Comparison of ENCODE assay signal across 8 cellular contexts in the genomic region with DNA sequence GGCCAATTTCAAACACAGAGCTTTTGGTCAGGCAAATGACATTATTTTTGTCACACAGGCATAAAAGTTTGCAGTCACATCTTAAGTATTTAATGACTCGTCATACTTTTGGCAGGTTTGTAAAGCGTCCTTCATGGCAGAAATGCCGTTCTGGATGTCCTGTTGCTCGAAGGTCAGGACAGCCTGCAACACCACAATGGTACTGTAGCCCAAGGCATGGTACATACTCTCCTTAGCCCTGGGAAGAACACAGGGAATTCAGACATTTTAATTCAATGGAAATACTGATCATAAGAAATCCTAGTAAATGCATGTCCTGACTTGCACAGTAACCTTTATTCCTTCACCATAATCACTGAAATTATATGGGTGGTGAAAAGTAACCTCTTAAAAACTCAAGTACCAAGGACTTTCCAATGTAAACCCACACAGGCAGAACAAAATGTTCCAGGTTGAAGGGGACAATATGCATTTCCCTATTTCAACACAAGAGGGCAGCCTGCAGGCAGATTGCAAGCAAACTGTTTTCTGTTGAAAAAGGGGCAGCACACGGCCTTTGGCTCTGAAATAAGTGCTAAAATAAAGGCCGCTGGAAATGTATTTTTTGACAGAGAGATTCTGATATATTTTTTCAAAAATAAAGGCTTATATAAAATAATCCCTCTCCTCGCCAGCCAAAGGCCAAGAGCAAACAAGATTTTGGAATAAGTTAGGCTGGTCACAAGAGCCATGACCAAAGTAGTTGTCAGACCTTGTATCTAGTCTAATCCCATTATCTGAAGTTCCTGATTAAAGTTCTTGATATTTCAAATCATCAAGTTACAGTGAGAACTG.
DNase-seq lines count a peak whose midpoint lies in the region; ATAC-seq and TF ChIP-seq lines count a peak whose summit lies in the region.

No MANE protein-coding gene starts in this region.

- H3K27me3 Mint-ChIP-seq in naive thymus-derived CD4-positive, alpha-beta T cell, result no peaks in the 10 kb centered on the region
- no peaks in the 10 kb centered on the region for H3K27me3 Mint-ChIP-seq in stimulated activated naive CD8-positive, alpha-beta T cell treated with anti-CD3 and anti-CD28 coated beads, Interleukin-15, amount 100 ng/mL, for 72 hours

- peaks cover 0 to 23% (median 4%) of the 10 kb centered on the region in 3 experiments for H3K36me3 ChIP-seq in naive thymus-derived CD4-positive, alpha-beta T cell (ENCODE audit: control insufficient read depth in 2 of 3, insufficient read depth in 3 of 3, low read length in 3 of 3)

- H3K9me3 ChIP-seq in naive thymus-derived CD4-positive, alpha-beta T cell (ENCODE audit: control insufficient read depth in 2 of 3, low read length in 3 of 3), result no peaks in the 10 kb centered on the region

- H3K36me3 Mint-ChIP-seq in naive thymus-derived CD4-positive, alpha-beta T cell, result peaks cover 7 to 44% (median 31%) of the 10 kb centered on the region in 5 donors

- H3K9me3 Mint-ChIP-seq in naive thymus-derived CD4-positive, alpha-beta T cell, result peaks cover 0 to 8% (median 0%) of the 10 kb centered on the region in 11 donors
- H3K9me3 Mint-ChIP-seq in stimulated activated naive CD8-positive, alpha-beta T cell treated with anti-CD3 and anti-CD28 coated beads, Interleukin-15, amount 100 ng/mL, for 72 hours, result peaks cover 9 to 11% of the 10 kb centered on the region in 2 donors

- intact Hi-C loops in naive thymus-derived CD4-positive, alpha-beta T cell (cut with micrococcal nuclease), result loop anchor here (1.0 to 2.0 kb wide), 11 partner anchors 99 to 395 kb away; a partner anchor contains a TSS

- no peaks in the 10 kb centered on the region for H3K27me3 ChIP-seq in naive thymus-derived CD4-positive, alpha-beta T cell (ENCODE audit: control insufficient read depth in 2 of 2, insufficient read depth in 2 of 2, low read length in 2 of 2)

- no peak overlapping the region for H3K4me3 Mint-ChIP-seq in naive thymus-derived CD4-positive, alpha-beta T cell
- no peak overlapping the region for H3K4me3 Mint-ChIP-seq in stimulated activated naive CD8-positive, alpha-beta T cell treated with anti-CD3 and anti-CD28 coated beads, Interleukin-15, amount 100 ng/mL, for 72 hours

- H3K4me3 ChIP-seq in AG10803 (ENCODE audit: low read length) (no peak overlapping the region), epithelial cell of proximal tubule (ENCODE audit: low read depth, low read length) (peak overlapping the region; percentile 12)
- no peak overlapping the region for H3K4me3 ChIP-seq in naive thymus-derived CD4-positive, alpha-beta T cell (ENCODE audit: low read length)

- H3K27ac Mint-ChIP-seq in naive thymus-derived CD4-positive, alpha-beta T cell, result no peak overlapping the region
- H3K27ac Mint-ChIP-seq in stimulated activated naive CD8-positive, alpha-beta T cell treated with anti-CD3 and anti-CD28 coated beads, Interleukin-15, amount 100 ng/mL, for 72 hours, result no peak overlapping the region

- POLR2A ChIA-PET in naive thymus-derived CD4-positive, alpha-beta T cell (lab: Charles Lee), result interaction anchor here (0.7 to 0.9 kb wide), 2 partner anchors 100 to 399 kb away, joined by 3 to 6 read pairs; no protein-coding TSS in a partner anchor

- TF ChIP-seq CTCF in AG10803 (conservative IDR thresholded peaks at IDR 0.05; ENCODE audit: low read length) (peak; percentile 93), epithelial cell of proximal tubule (conservative IDR thresholded peaks at IDR 0.05; ENCODE audit: low read depth, low read length) (peak; percentile 96)

- CTCF ChIA-PET in naive thymus-derived CD4-positive, alpha-beta T cell (lab: Charles Lee), result interaction anchor here (0.6 to 3.9 kb wide), 12 partner anchors 9 to 395 kb away, joined by 3 to 24 read pairs (median 4); no protein-coding TSS in a partner anchor

- no peak overlapping the region for H3K27ac ChIP-seq in naive thymus-derived CD4-positive, alpha-beta T cell (ENCODE audit: low read depth, low read length)

- DNase-seq in AG10803 (ENCODE audit: low read depth) (peak; percentile 79), NCI-H748 (lab: John Stamatoyannopoulos, UW; ENCODE audit: unreplicated experiment) (peak; percentile 74), epithelial cell of proximal tubule (ENCODE audit: low read depth) (no peak)
- DNase-seq in activated CD8-positive, alpha-beta memory T cell treated with anti-CD3 and anti-CD28 coated beads for 24 hours, result peak; percentile 68
- DNase-seq in naive thymus-derived CD4-positive, alpha-beta T cell, result peak in 8 of 9 donors; percentile 26 to 69 (median 58)
- DNase-seq in stimulated activated naive CD8-positive, alpha-beta T cell treated with anti-CD3 and anti-CD28 coated beads, Interleukin-15, amount 100 ng/mL, for 72 hours, result peak; percentile 40 to 49

- ATAC-seq in GM18867 (IDR thresholded peaks at IDR 0.05; ENCODE audit: unreplicated experiment), result peak; percentile 81
- ATAC-seq in HG03342 (IDR thresholded peaks at IDR 0.05; ENCODE audit: unreplicated experiment), result peak; percentile 80
- ATAC-seq in naive thymus-derived CD4-positive, alpha-beta T cell, result peak; percentile 78
- ATAC-seq in stimulated activated naive CD8-positive, alpha-beta T cell treated with anti-CD3 and anti-CD28 coated beads, Interleukin-15, amount 100 ng/mL, for 72 hours, result no peak

- peaks cover 4 to 12% (median 8%) of the 10 kb centered on the region in 7 donors for H3K4me1 Mint-ChIP-seq in naive thymus-derived CD4-positive, alpha-beta T cell
- H3K4me1 Mint-ChIP-seq in stimulated activated naive CD8-positive, alpha-beta T cell treated with anti-CD3 and anti-CD28 coated beads, Interleukin-15, amount 100 ng/mL, for 72 hours, result peaks cover 22% of the 10 kb centered on the region

- H3K4me1 ChIP-seq in naive thymus-derived CD4-positive, alpha-beta T cell (ENCODE audit: control insufficient read depth in 2 of 2, insufficient read depth in 2 of 2, low read length in 2 of 2), result no peaks in the 10 kb centered on the region
